In the genomic region with DNA sequence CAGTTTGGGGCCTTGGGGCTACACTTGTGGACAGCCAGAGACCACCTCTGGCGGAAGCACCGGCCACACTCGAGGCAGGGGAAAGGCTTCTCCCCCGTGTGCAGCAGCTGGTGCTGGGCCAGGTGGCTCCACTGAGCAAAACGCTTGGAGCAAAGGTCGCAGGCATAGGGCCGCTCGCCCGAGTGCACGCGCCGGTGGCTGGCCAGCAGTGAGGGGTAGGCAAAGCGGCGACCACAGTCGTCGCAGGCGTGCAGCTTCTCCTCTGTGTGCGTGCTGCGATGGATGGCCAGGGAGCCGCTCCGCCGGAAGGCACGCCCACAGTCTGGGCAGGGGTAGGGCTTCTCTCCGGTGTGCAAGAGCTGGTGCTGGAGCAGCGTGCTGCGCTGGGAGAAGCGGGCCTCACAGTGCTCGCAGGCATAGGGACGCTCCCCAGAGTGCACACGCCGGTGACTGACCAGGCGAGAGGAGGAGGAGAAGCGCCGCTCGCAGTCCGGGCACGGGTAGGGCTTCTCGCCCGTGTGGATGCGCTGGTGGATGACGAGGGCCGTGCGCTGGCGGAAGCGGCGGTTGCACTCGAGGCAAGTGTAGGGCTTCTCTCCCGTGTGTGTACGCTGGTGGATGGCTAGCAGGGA, we compare ENCODE assay signal across 23 cellular contexts. TPM values are rescaled to one million over a fixed set of nuclear protein-coding genes. Genes with fewer than 3 reads are reported as not detected.
DNase-seq lines count a peak whose midpoint lies in the region; ATAC-seq, FAIRE-seq and TF ChIP-seq lines count a peak whose summit lies in the region.
"Had no signal": no experiment of that assay in that cellular context is flagged by ENCODE, and none has a peak within 500 bp of the region (broad histone marks: within the 10 kb centered on the region; RNA-seq: fewer than 3 reads in every experiment).

No MANE protein-coding gene starts in this region.

- POLR2A ChIA-PET in HEK293 (lab: Yijun Ruan, JAX) = no interaction called here
- POLR2A ChIA-PET in GM12878 (lab: Charles Lee) = interaction anchor here (0.6 kb wide), 1 partner anchor 307 kb away, joined by 3 read pairs; no protein-coding TSS in a partner anchor

- H4K20me1 ChIP-seq in GM12878 (ENCODE audit: control insufficient read depth, insufficient read depth) = no peaks in the 10 kb centered on the region

- FAIRE-seq in GM12878 (lab: Jason Lieb, UNC) (no peak), kidney (lab: Jason Lieb, UNC) (no peak), small intestine (lab: Jason Lieb, UNC) (no peak)

- intact Hi-C loops in GM12878 (cut with micrococcal nuclease; ENCODE audit: unreplicated experiment) = no loop called here
- intact Hi-C loops in kidney (cut with DNase I) = no loop called here

- no peak for TF ChIP-seq EP300 in GM12878 (IDR thresholded peaks at IDR 0.05; ENCODE audit: borderline replicate concordance in 1 of 2, control insufficient read depth in 1 of 2, low read depth in 2 of 2, low read length in 2 of 2)

- H3K27me3 ChIP-seq in GM12878 (replicated peaks in 1 of 2; ENCODE audit: control insufficient read depth in 2 of 2, insufficient read depth in 2 of 2, low read length in 1 of 2) (no peaks in the 10 kb centered on the region), small intestine (ENCODE audit: control insufficient read depth in 2 of 2, insufficient read depth in 2 of 2, low read length in 2 of 2) (no peaks in the 10 kb centered on the region)
- H3K27me3 ChIP-seq: brain microvascular endothelial cell, colonic mucosa, esophagus muscularis mucosa, left lung had no signal

- DNase-seq in GM12878 (ENCODE audit: low read depth, low spot score) = no peak
- DNase-seq in kidney = no peak
- DNase-seq in small intestine = peak; percentile 58
- DNase-seq in stimulated activated CD4-positive, alpha-beta T cell treated with anti-CD3 and anti-CD28 coated beads, Interleukin-2, amount 100 ng/mL, for 24 hours = no peak
- no peak for DNase-seq in NCI-H187 treated with DMSO at 0.1 percent for 48 hours (lab: John Stamatoyannopoulos, UW)
- DNase-seq in activated CD4-positive, alpha-beta T cell treated with anti-CD3 and anti-CD28 coated beads, Interleukin-2, amount 50 U/mL, for 1 hour = no peak
- DNase-seq: activated CD4-positive, alpha-beta T cell treated with anti-CD3 and anti-CD28 coated beads for 4 hours; activated effector memory CD4-positive, alpha-beta T cell treated with anti-CD3 and anti-CD28 coated beads, Interleukin-2, amount 50 U/mL, for 16 hours; activated T-cell treated with anti-CD3 and anti-CD28 coated beads, Interleukin-2, amount 50 U/mL, for 1 hour; brain microvascular endothelial cell; CD4-positive, CD25-positive, alpha-beta regulatory T cell; colonic mucosa; foreskin melanocyte; naive thymus-derived CD4-positive, alpha-beta T cell; NCI-H1048; NCI-H1694 treated with DMSO at 0.1 percent for 48 hours; NCI-H526; PC-9; SHP77 had no signal

- H3K4me3 ChIP-seq in HEK293 (ENCODE audit: low read depth, low read length) (no peak overlapping the region), GM12878 (no peak overlapping the region), kidney (ENCODE audit: low read length in 2 of 2) (peak overlapping the region; percentile 4 to 59), small intestine (ENCODE audit: low read depth in 1 of 2, low read length in 2 of 2) (no peak overlapping the region)
- H3K4me3 ChIP-seq: colonic mucosa, esophagus muscularis mucosa, left lung, PC-9, smooth muscle cell had no signal

- no peaks in the 10 kb centered on the region for H3K4me1 ChIP-seq in HEK293 (ENCODE audit: control insufficient read depth, insufficient read depth, low read length)
- H3K4me1 ChIP-seq in GM12878 (ENCODE audit: control insufficient read depth, insufficient read depth, low read length) = peaks cover 4% of the 10 kb centered on the region
- peaks cover 9 to 23% of the 10 kb centered on the region in 2 donors for H3K4me1 ChIP-seq in kidney (ENCODE audit: control insufficient read depth in 1 of 2, insufficient read depth in 1 of 2, low read depth in 1 of 2, low read length in 2 of 2)
- H3K4me1 ChIP-seq in small intestine (ENCODE audit: control insufficient read depth in 2 of 2, insufficient read depth in 1 of 2, low read depth in 1 of 2, low read length in 1 of 2) = peaks cover 0 to 8% of the 10 kb centered on the region in 2 donors

- H3K9me3 ChIP-seq in HEK293 (ENCODE audit: control insufficient read depth, insufficient read depth, low read depth, low read length) (no peaks in the 10 kb centered on the region), GM12878 (replicated peaks; ENCODE audit: control insufficient read depth, insufficient read depth, low read length) (no peaks in the 10 kb centered on the region), kidney (ENCODE audit: control insufficient read depth in 1 of 2, low read length in 2 of 2) (no peaks in the 10 kb centered on the region), small intestine (ENCODE audit: control insufficient read depth, low read depth) (no peaks in the 10 kb centered on the region)
- H3K9me3 ChIP-seq: colonic mucosa, esophagus muscularis mucosa, left lung had no signal

- TF ChIP-seq POLR2A in GM12878 (IDR thresholded peaks at IDR 0.05; ENCODE audit: low read depth, low read length) = peak; percentile 38; the same call in 1 of the 2 replicates

- H3K9ac ChIP-seq in GM12878 (ENCODE audit: control insufficient read depth, insufficient read depth, low read length) (no peak overlapping the region), kidney (ENCODE audit: low read length in 2 of 2) (peak overlapping the region in 1 of 2 donors; percentile 2)

- WGBS in GM12878 (ENCODE audit: insufficient coverage, insufficient replicate concordance, low lambda C conversion rate, missing lambda C conversion rate) = 94% methylated on average over 48 of the region's 49 CpGs
- WGBS in small intestine, 3 donors = 51 to 84% (median 60%) methylated on average over 42 to 49 of the region's 49 CpGs

- in situ Hi-C loops in GM12878 (cut with MboI) = no loop called here

- ATAC-seq in GM12878 = no peak
- ATAC-seq: left lung; naive thymus-derived CD4-positive, alpha-beta T cell had no signal

- TF ChIP-seq CTCF in HEK293 (tag by site-specific recombination; IDR thresholded peaks at IDR 0.05) (no peak), GM12878 (IDR thresholded peaks at IDR 0.05 in 2 of 3, conservative IDR thresholded peaks at IDR 0.05 in 1 of 3; ENCODE audit: control insufficient read depth in 2 of 3, extremely low read depth in 1 of 3, insufficient read depth in 1 of 3, low read depth in 3 of 3, low read length in 3 of 3) (no peak), kidney (IDR thresholded peaks at IDR 0.05; ENCODE audit: borderline replicate concordance, extremely low read depth, insufficient read depth) (no peak)

- no peak for TF ChIP-seq RAD21 in GM12878 (IDR thresholded peaks at IDR 0.05; ENCODE audit: insufficient read depth, low read depth, low read length)

- RAD21 ChIA-PET in GM12878 (lab: Charles Lee; ENCODE audit: unreplicated experiment) = no interaction called here

- H3K79me2 ChIP-seq in GM12878 (ENCODE audit: control insufficient read depth, insufficient read depth, low read length) = peaks cover 8% of the 10 kb centered on the region

- H3K27ac ChIP-seq in HEK293 (ENCODE audit: extremely low read depth, low read depth, low read length) (no peak overlapping the region), GM12878 (ENCODE audit: control insufficient read depth, insufficient read depth) (no peak overlapping the region), kidney (ENCODE audit: low read depth in 2 of 2, low read length in 2 of 2) (peak overlapping the region in 1 of 2 donors; percentile 26), small intestine (ENCODE audit: low read depth in 1 of 2, low read length in 1 of 2) (peak overlapping the region; percentile 8 to 84)
- H3K27ac ChIP-seq: brain microvascular endothelial cell, colonic mucosa, esophagus muscularis mucosa, PC-9 had no signal

- no TSS peak for BruUV-seq in GM12878 (replicated peaks; lab: Mats Ljungman, UMichigan)

- SMC1A ChIA-PET in GM12878 (lab: Charles Lee; ENCODE audit: uncharacterized antibody, unreplicated experiment) = no interaction called here

- CTCF ChIA-PET in HEK293 (lab: Yijun Ruan, JAX) = interaction anchor here (2.6 to 2.7 kb wide), 2 partner anchors 11 to 24 kb away, joined by 13 to 15 read pairs; no protein-coding TSS in a partner anchor
- CTCF ChIA-PET in GM12878 (lab: Yijun Ruan, JAX) = interaction anchor here (0.8 to 2.3 kb wide), 2 partner anchors 11 to 26 kb away, joined by 3 to 9 read pairs; no protein-coding TSS in a partner anchor

- H3K4me2 ChIP-seq in GM12878 (ENCODE audit: control insufficient read depth, insufficient read depth) = no peak overlapping the region
- H3K4me2 ChIP-seq: PC-9, smooth muscle cell had no signal

- H3K36me3 ChIP-seq in HEK293 (ENCODE audit: control insufficient read depth in 2 of 2, insufficient read depth in 1 of 2, low read length in 2 of 2) = peaks cover 37 to 72% of the 10 kb centered on the region in 2 experiments
- peaks cover 11 to 14% of the 10 kb centered on the region in 2 experiments; a peak in 3 of 4 replicates for H3K36me3 ChIP-seq in GM12878 (ENCODE audit: control insufficient read depth in 2 of 2, insufficient read depth in 2 of 2, low read length in 1 of 2)
- peaks cover 9 to 13% of the 10 kb centered on the region in 2 donors for H3K36me3 ChIP-seq in kidney (ENCODE audit: control insufficient read depth in 1 of 2, insufficient read depth in 2 of 2, low read length in 2 of 2)
- peaks cover 3 to 7% of the 10 kb centered on the region in 2 donors for H3K36me3 ChIP-seq in small intestine (ENCODE audit: control insufficient read depth in 2 of 2, insufficient read depth in 2 of 2, low read length in 2 of 2)

- H2AFZ ChIP-seq in GM12878 (ENCODE audit: control insufficient read depth, low read depth, low read length) = no peak overlapping the region
- H2AFZ ChIP-seq: PC-9 had no signal

RNA-seq across cellular contexts. Expression of a gene that starts 5.8 kb away (rescaled TPM):
- total RNA-seq in GM12878 (2013; cell fraction: nucleolus; rRNA removed) = 8.7 and 9.3 TPM in 2 replicates
- total RNA-seq in GM12878 (2014; rRNA removed) = 10.7 and 11.5 TPM in 2 replicates
- total RNA-seq in GM12878 (2014; rRNA removed; fragmentation: Illumina TruSeq; extraction: Trizol) = 6.8 and 7.0 TPM in 2 replicates
- total RNA-seq in GM12878 (2021) = 12.4 and 13.2 TPM in 2 replicates
- 3.3 TPM for polyA plus RNA-seq in GM12878 (2011; ENCODE audit: low read depth)
- polyA plus RNA-seq in GM12878 (2011; rRNA removed) = 6.4 and 7.6 TPM in 2 replicates
- 8.6 and 10.9 TPM in 2 replicates for polyA plus RNA-seq in GM12878 (2011; cell fraction: cytosol; rRNA removed)
- 10.5 and 15.1 TPM in 2 replicates for polyA plus RNA-seq in GM12878 (2011; cell fraction: nucleus; rRNA removed)
- 4.9 and 5.7 TPM in 2 replicates for polyA plus RNA-seq in GM12878 (2012)
- 7.2 and 8.2 TPM in 2 replicates for polyA plus RNA-seq in GM12878 (2014; fragmentation: Illumina TruSeq; extraction: Trizol)
- polyA plus RNA-seq in GM12878 (2014; fragmentation: Nextera tagmentation; extraction: Ambion mirVana) = 1 to 10 TPM; 4.7 to 6.3 TPM
- 9.1 and 9.5 TPM in 2 replicates for polyA plus RNA-seq in GM12878 (2014; rRNA removed)
- polyA plus RNA-seq in GM12878 (2016; fragmentation: Nextera tagmentation; extraction: Ambion mirVana) = 1 to 10 TPM; 8.8 to 9.9 TPM
- 7.9 and 15.4 TPM in 2 replicates for polyA minus RNA-seq in GM12878 (2011; rRNA and poly(A)+ RNA removed)
- 4.7 and 6.8 TPM in 2 replicates for polyA minus RNA-seq in GM12878 (2011; cell fraction: cytosol; rRNA and poly(A)+ RNA removed)
- polyA minus RNA-seq in GM12878 (2011; cell fraction: nucleus; rRNA and poly(A)+ RNA removed) = 5.2 and 10.3 TPM in 2 replicates
- 9.0 TPM for total RNA-seq in kidney
- polyA plus RNA-seq in kidney (ENCODE audit: insufficient read depth, low read depth, low replicate concordance) = 3.9 TPM
- polyA plus RNA-seq in small intestine = 1 to 10 TPM; 5.7 to 7.2 (median 6.9) TPM

RNA-seq across cellular contexts. Expression of a gene that starts 18.9 kb away (rescaled TPM):
- total RNA-seq in GM12878 (2013; cell fraction: nucleolus; rRNA removed) = 64.7 and 73.9 TPM in 2 replicates
- total RNA-seq in GM12878 (2014; rRNA removed) (8.9 and 9.1 TPM in 2 replicates), GM12878 (2014; rRNA removed; fragmentation: Illumina TruSeq; extraction: Trizol) (6.4 and 7.0 TPM in 2 replicates), GM12878 (2021) (11.1 and 11.5 TPM in 2 replicates), kidney (18.5 TPM)
- polyA plus RNA-seq in GM12878 (2011; ENCODE audit: low read depth) = 3.0 TPM
- polyA plus RNA-seq in GM12878 (2011; rRNA removed) (10.8 and 11.6 TPM in 2 replicates), GM12878 (2014; fragmentation: Illumina TruSeq; extraction: Trizol) (5.8 and 6.2 TPM in 2 replicates), GM12878 (2014; fragmentation: Nextera tagmentation; extraction: Ambion mirVana) (1 to 10 TPM in 1 of 2 experiments, under 1 TPM in 1; 0.87 to 1.5 TPM), GM12878 (2014; rRNA removed) (11.5 and 12.8 TPM in 2 replicates), GM12878 (2016; fragmentation: Nextera tagmentation; extraction: Ambion mirVana) (1 to 10 TPM; 5.9 to 8.1 TPM), kidney (ENCODE audit: insufficient read depth, low read depth, low replicate concordance) (6.3 TPM), small intestine (1 to 10 TPM; 1.9 to 6.0 (median 2.2) TPM)
- polyA plus RNA-seq in GM12878 (2011; cell fraction: cytosol; rRNA removed) = 10.9 and 11.7 TPM in 2 replicates
- 14.9 and 20.0 TPM in 2 replicates for polyA plus RNA-seq in GM12878 (2011; cell fraction: nucleus; rRNA removed)
- polyA plus RNA-seq in GM12878 (2012) = 6.5 and 7.5 TPM in 2 replicates
- 6.2 and 11.4 TPM in 2 replicates for polyA minus RNA-seq in GM12878 (2011; rRNA and poly(A)+ RNA removed)
- polyA minus RNA-seq in GM12878 (2011; cell fraction: cytosol; rRNA and poly(A)+ RNA removed) = 4.7 and 5.9 TPM in 2 replicates
- polyA minus RNA-seq in GM12878 (2011; cell fraction: nucleus; rRNA and poly(A)+ RNA removed) = 8.6 and 13.2 TPM in 2 replicates

RNA-seq across cellular contexts. Expression of a gene that starts 32.9 kb away (rescaled TPM):
- total RNA-seq in GM12878 (2013; cell fraction: nucleolus; rRNA removed) = 16.5 and 18.2 TPM in 2 replicates
- total RNA-seq in GM12878 (2014; rRNA removed) = 12.5 and 13.6 TPM in 2 replicates
- total RNA-seq in GM12878 (2014; rRNA removed; fragmentation: Illumina TruSeq; extraction: Trizol) = 7.4 and 8.6 TPM in 2 replicates
- 9.2 and 12.6 TPM in 2 replicates for total RNA-seq in GM12878 (2021)
- polyA plus RNA-seq in GM12878 (2011; ENCODE audit: low read depth) = 1.7 TPM
- polyA plus RNA-seq in GM12878 (2011; rRNA removed) = 6.0 and 6.3 TPM in 2 replicates
- polyA plus RNA-seq in GM12878 (2011; cell fraction: cytosol; rRNA removed) = 5.5 and 8.8 TPM in 2 replicates
- 8.9 and 11.8 TPM in 2 replicates for polyA plus RNA-seq in GM12878 (2011; cell fraction: nucleus; rRNA removed)
- polyA plus RNA-seq in GM12878 (2012) = 5.8 and 8.9 TPM in 2 replicates
- polyA plus RNA-seq in GM12878 (2014; fragmentation: Illumina TruSeq; extraction: Trizol) = 2.7 and 8.5 TPM in 2 replicates
- polyA plus RNA-seq in GM12878 (2014; fragmentation: Nextera tagmentation; extraction: Ambion mirVana) = under 1 TPM; 0.14 to 0.88 TPM
- polyA plus RNA-seq in GM12878 (2014; rRNA removed) = 12.9 and 13.7 TPM in 2 replicates
- 10 to 100 TPM; 16.2 to 17.4 TPM for polyA plus RNA-seq in GM12878 (2016; fragmentation: Nextera tagmentation; extraction: Ambion mirVana)
- 1.2 and 2.8 TPM in 2 replicates for polyA minus RNA-seq in GM12878 (2011; rRNA and poly(A)+ RNA removed)
- polyA minus RNA-seq in GM12878 (2011; cell fraction: cytosol; rRNA and poly(A)+ RNA removed) = 2.0 and 2.2 TPM in 2 replicates
- 5.1 and 8.8 TPM in 2 replicates for polyA minus RNA-seq in GM12878 (2011; cell fraction: nucleus; rRNA and poly(A)+ RNA removed)
- 16.7 TPM for total RNA-seq in kidney
- polyA plus RNA-seq in kidney (ENCODE audit: insufficient read depth, low read depth, low replicate concordance) = 32.7 TPM
- 10 to 100 TPM; 16.3 to 46.7 (median 32.4) TPM for polyA plus RNA-seq in small intestine

RNA-seq across cellular contexts. Expression of a gene that starts 46.3 kb away (rescaled TPM):
- 16.0 TPM in 2 replicates for total RNA-seq in GM12878 (2013; cell fraction: nucleolus; rRNA removed)
- total RNA-seq in GM12878 (2014; rRNA removed) = 9.0 and 9.2 TPM in 2 replicates
- total RNA-seq in GM12878 (2014; rRNA removed; fragmentation: Illumina TruSeq; extraction: Trizol) = 3.4 and 3.5 TPM in 2 replicates
- total RNA-seq in GM12878 (2021) = 11.2 and 11.9 TPM in 2 replicates
- polyA plus RNA-seq in GM12878 (2011; ENCODE audit: low read depth) = 3.2 TPM
- polyA plus RNA-seq in GM12878 (2011; rRNA removed) = 2.7 and 2.8 TPM in 2 replicates
- polyA plus RNA-seq in GM12878 (2011; cell fraction: cytosol; rRNA removed) = 5.7 and 5.8 TPM in 2 replicates
- 5.2 and 7.8 TPM in 2 replicates for polyA plus RNA-seq in GM12878 (2011; cell fraction: nucleus; rRNA removed)
- 5.6 and 6.1 TPM in 2 replicates for polyA plus RNA-seq in GM12878 (2012)
- 2.8 and 3.2 TPM in 2 replicates for polyA plus RNA-seq in GM12878 (2014; fragmentation: Illumina TruSeq; extraction: Trizol)
- 1 to 10 TPM in 1 of 2 experiments, under 1 TPM in 1; 0.61 to 1.6 TPM for polyA plus RNA-seq in GM12878 (2014; fragmentation: Nextera tagmentation; extraction: Ambion mirVana)
- polyA plus RNA-seq in GM12878 (2014; rRNA removed) = 9.5 and 10.8 TPM in 2 replicates
- polyA plus RNA-seq in GM12878 (2016; fragmentation: Nextera tagmentation; extraction: Ambion mirVana) = 1 to 10 TPM; 4.2 to 4.8 TPM
- 1.6 and 3.5 TPM in 2 replicates for polyA minus RNA-seq in GM12878 (2011; rRNA and poly(A)+ RNA removed)
- 4.0 and 4.4 TPM in 2 replicates for polyA minus RNA-seq in GM12878 (2011; cell fraction: cytosol; rRNA and poly(A)+ RNA removed)
- 2.8 and 4.6 TPM in 2 replicates for polyA minus RNA-seq in GM12878 (2011; cell fraction: nucleus; rRNA and poly(A)+ RNA removed)
- 11.9 TPM for total RNA-seq in kidney
- polyA plus RNA-seq in kidney (ENCODE audit: insufficient read depth, low read depth, low replicate concordance) = 4.4 TPM
- polyA plus RNA-seq in small intestine = 1 to 10 TPM; 5.4 to 6.3 (median 6.0) TPM

RNA-seq across cellular contexts. Expression of a gene that starts 46.3 kb away (rescaled TPM):
- total RNA-seq in GM12878 (2013; cell fraction: nucleolus; rRNA removed) = 26.8 and 27.4 TPM in 2 replicates
- total RNA-seq in GM12878 (2014; rRNA removed) (16.3 and 18.8 TPM in 2 replicates), GM12878 (2014; rRNA removed; fragmentation: Illumina TruSeq; extraction: Trizol) (8.4 and 9.4 TPM in 2 replicates), GM12878 (2021) (58.5 and 66.8 TPM in 2 replicates), kidney (51.6 TPM)
- 15.9 TPM for polyA plus RNA-seq in GM12878 (2011; ENCODE audit: low read depth)
- polyA plus RNA-seq in GM12878 (2011; rRNA removed) (8.7 and 12.3 TPM in 2 replicates), GM12878 (2014; fragmentation: Illumina TruSeq; extraction: Trizol) (15.6 and 19.5 TPM in 2 replicates), GM12878 (2014; fragmentation: Nextera tagmentation; extraction: Ambion mirVana) (1 to 10 TPM; 2.5 to 8.7 TPM), GM12878 (2014; rRNA removed) (41.3 and 43.5 TPM in 2 replicates), GM12878 (2016; fragmentation: Nextera tagmentation; extraction: Ambion mirVana) (10 to 100 TPM; 28.9 to 31.9 TPM), kidney (ENCODE audit: insufficient read depth, low read depth, low replicate concordance) (44.2 TPM), small intestine (100 to 1,000 TPM in 2 of 3 donors, 10 to 100 TPM in 1; 42.3 to 131 (median 123) TPM)
- 11.7 and 12.4 TPM in 2 replicates for polyA plus RNA-seq in GM12878 (2011; cell fraction: cytosol; rRNA removed)
- polyA plus RNA-seq in GM12878 (2011; cell fraction: nucleus; rRNA removed) = 72.9 and 93.5 TPM in 2 replicates
- polyA plus RNA-seq in GM12878 (2012) = 37.7 and 38.0 TPM in 2 replicates
- polyA minus RNA-seq in GM12878 (2011; rRNA and poly(A)+ RNA removed) = 6.6 and 7.9 TPM in 2 replicates
- 9.4 and 10.1 TPM in 2 replicates for polyA minus RNA-seq in GM12878 (2011; cell fraction: cytosol; rRNA and poly(A)+ RNA removed)
- 23.7 and 35.2 TPM in 2 replicates for polyA minus RNA-seq in GM12878 (2011; cell fraction: nucleus; rRNA and poly(A)+ RNA removed)

Comparison
In these comparisons a context has a peak if more than half of its experiments do, and no peak if none do; other contexts are left out.
1. H3K27ac ChIP-seq: peak in small intestine (2 of 2); none in HEK293 (single experiment) and GM12878 (single experiment).
2. H3K4me3 ChIP-seq: peak in kidney (2 of 2); none in HEK293 (single experiment), GM12878 (single experiment) and small intestine (0 of 2).